8 cellular contexts compared by ENCODE assay signal in the genomic region with DNA sequence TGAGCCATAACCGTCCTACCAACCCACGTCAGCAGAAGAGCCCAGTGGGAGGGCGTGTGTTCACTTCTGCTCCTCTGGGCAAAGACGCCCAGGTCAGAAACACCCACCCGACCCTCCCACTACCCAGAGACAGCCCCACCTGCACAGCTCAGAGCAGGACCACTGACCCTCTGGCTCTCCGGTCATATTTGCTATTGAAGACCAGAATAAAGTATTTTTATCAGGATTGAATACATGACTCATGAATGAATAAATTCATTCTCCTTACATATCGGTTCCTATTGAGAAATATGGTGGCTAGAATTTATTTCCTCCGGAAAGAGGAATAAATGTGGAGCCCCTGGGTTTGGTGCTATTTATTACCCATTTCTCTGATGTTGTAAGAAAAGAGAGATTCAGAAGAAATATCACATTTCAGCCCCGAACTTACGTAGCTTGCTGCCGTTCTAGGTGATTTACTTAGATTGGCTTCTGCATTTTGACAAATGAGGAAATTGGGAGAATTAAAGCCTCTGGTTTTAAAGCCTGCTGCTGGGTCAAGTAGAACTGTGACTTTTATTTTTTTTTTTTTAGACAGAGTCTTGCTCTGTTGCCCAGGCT. TPM values are rescaled to one million over a fixed set of nuclear protein-coding genes. Genes with fewer than 3 reads are reported as not detected.
DNase-seq lines count a peak whose midpoint lies in the region; ATAC-seq, FAIRE-seq and TF ChIP-seq lines count a peak whose summit lies in the region.
"Had no signal": no experiment of that assay in that cellular context is flagged by ENCODE, and none has a peak within 500 bp of the region (broad histone marks: within the 10 kb centered on the region; RNA-seq: fewer than 3 reads in every experiment).

No MANE protein-coding gene starts in this region.

- ATAC-seq in K562 = no peak

- no peak overlapping the region for H3K4ac ChIP-seq in neuronal stem cell (ENCODE audit: low read length)

- H2BK15ac ChIP-seq in neuronal stem cell (ENCODE audit: low read length) = no peak overlapping the region

- H2BK12ac ChIP-seq in neuronal stem cell (ENCODE audit: low read length) = no peak overlapping the region

- 18% methylated on average over 7 of the region's 11 CpGs for WGBS in K562 (ENCODE audit: insufficient coverage, low coverage, missing lambda C conversion rate)
- WGBS in neuronal stem cell (ENCODE audit: extremely low coverage in 2 of 2, insufficient read length in 2 of 2, insufficient replicate concordance in 1 of 2), 2 donors = no CpG with 5 or more reads among the region's 11 CpGs

- no peak overlapping the region for H4K8ac ChIP-seq in neuronal stem cell (ENCODE audit: low read depth, low read length)

- H3K18ac ChIP-seq in neuronal stem cell (ENCODE audit: low read length) = no peak overlapping the region

- H3K9ac ChIP-seq in K562 (ENCODE audit: insufficient read depth in 1 of 2, low read depth in 2 of 2, low read length in 2 of 2) (peak overlapping the region in 1 of 2 experiments; percentile 81; a peak in 2 of 4 replicates), neuronal stem cell (ENCODE audit: low read depth, low read length, poor library complexity) (no peak overlapping the region)

- H3K4me1 ChIP-seq in DOHH2 (ENCODE audit: control insufficient read depth, low read length) (peaks cover 10% of the 10 kb centered on the region), K562 (replicated peaks in 1 of 2; ENCODE audit: control insufficient read depth in 2 of 2, insufficient read depth in 2 of 2, low read length in 2 of 2) (peaks cover 4 to 13% of the 10 kb centered on the region in 2 experiments; a peak in 3 of 5 replicates), neuronal stem cell (ENCODE audit: control insufficient read depth in 2 of 2, insufficient read depth in 1 of 2, low read depth in 1 of 2, low read length in 2 of 2) (peaks cover 4 to 6% of the 10 kb centered on the region in 2 donors)

- no peak for TF ChIP-seq RAD21 in K562 (CRISPR knock-in tag; conservative IDR thresholded peaks at IDR 0.05 in 1 of 2, IDR thresholded peaks at IDR 0.05 in 1 of 2)

- no peak overlapping the region for H3K4me3 ChIP-seq in DOHH2 (ENCODE audit: low read length)
- peak overlapping the region; percentile 46 for H3K4me3 ChIP-seq in MG63
- H3K4me3 ChIP-seq in K562 = no peak overlapping the region; the same call in 1 of the 2 replicates
- H3K4me3 ChIP-seq in neuronal stem cell (ENCODE audit: low read length in 2 of 2) = no peak overlapping the region

- H3K23ac ChIP-seq in neuronal stem cell (ENCODE audit: low read depth, low read length, poor library complexity) = peak overlapping the region; percentile 83

- H3K79me1 ChIP-seq in neuronal stem cell (ENCODE audit: low read depth, low read length) = no peaks in the 10 kb centered on the region

- intact Hi-C loops in K562 (cut with micrococcal nuclease) = loop anchor here (2.0 to 10.0 kb wide), 2 partner anchors 33 to 81 kb away; a partner anchor contains a TSS
- intact Hi-C loops in head of caudate nucleus (cut with DNase I) = no loop called here

- no peak for TF ChIP-seq POLR2A in K562 (conservative IDR thresholded peaks at IDR 0.05)

- H4K20me1 ChIP-seq in DOHH2 (ENCODE audit: control insufficient read depth, insufficient read depth, low read depth, low read length) = no peaks in the 10 kb centered on the region
- no peaks in the 10 kb centered on the region for H4K20me1 ChIP-seq in K562 (replicated peaks; ENCODE audit: control insufficient read depth, insufficient read depth, low read length)

- H2AFZ ChIP-seq in K562 (ENCODE audit: low read depth, low read length) (peak overlapping the region; percentile 20; the same call in 1 of the 2 replicates), neuronal stem cell (ENCODE audit: low read length) (peak overlapping the region; percentile 75)

- peaks cover 17% of the 10 kb centered on the region for H3K9me3 ChIP-seq in DOHH2 (ENCODE audit: control insufficient read depth, insufficient read depth, low read length)
- H3K9me3 ChIP-seq in MG63 = peaks cover 5% of the 10 kb centered on the region
- 0 out of 2 replicates have a peak, but pooled peaks cover 2% of the 10 kb centered on the region for H3K9me3 ChIP-seq in K562 (replicated peaks; ENCODE audit: control insufficient read depth, insufficient read depth, low read depth, low read length)
- H3K9me3 ChIP-seq in neuronal stem cell (replicated peaks in 1 of 2; ENCODE audit: control insufficient read depth in 2 of 2, insufficient read depth in 1 of 2, low read depth in 1 of 2, low read length in 2 of 2) = no peaks in the 10 kb centered on the region

- H2AK5ac ChIP-seq in neuronal stem cell (ENCODE audit: low read depth, low read length) = no peak overlapping the region

- H3F3A ChIP-seq in DOHH2 (ENCODE audit: control insufficient read depth, insufficient read depth) = no peaks in the 10 kb centered on the region

- no peak overlapping the region for H2BK120ac ChIP-seq in neuronal stem cell (ENCODE audit: low read depth, low read length)

- no peak overlapping the region for H3K14ac ChIP-seq in neuronal stem cell (ENCODE audit: low read length)

- BruUV-seq in K562 (replicated peaks; lab: Mats Ljungman, UMichigan) = no TSS peak

- H3K4me2 ChIP-seq in DOHH2 (ENCODE audit: low read length) = peak overlapping the region; percentile 81
- peak overlapping the region; percentile 85; the same call in 1 of the 2 replicates for H3K4me2 ChIP-seq in K562 (ENCODE audit: insufficient read depth, low read length)
- peak overlapping the region; percentile 76 for H3K4me2 ChIP-seq in neuronal stem cell (ENCODE audit: insufficient read depth, low read length, poor library complexity, severe bottlenecking)

- no peaks in the 10 kb centered on the region for H3K36me3 ChIP-seq in DOHH2 (ENCODE audit: control insufficient read depth, low read length)
- no peaks in the 10 kb centered on the region for H3K36me3 ChIP-seq in MG63
- H3K36me3 ChIP-seq in K562 (ENCODE audit: control insufficient read depth, insufficient read depth, low read length) = no peaks in the 10 kb centered on the region
- H3K36me3 ChIP-seq in neuronal stem cell (replicated peaks in 1 of 2; ENCODE audit: control insufficient read depth in 2 of 2, insufficient read depth in 2 of 2, low read length in 2 of 2) = no peaks in the 10 kb centered on the region

- H3K27me3 ChIP-seq in DOHH2 (ENCODE audit: control insufficient read depth, low read length) = peaks cover 15% of the 10 kb centered on the region
- no peaks in the 10 kb centered on the region for H3K27me3 ChIP-seq in MG63
- H3K27me3 ChIP-seq in K562 (ENCODE audit: control insufficient read depth in 2 of 2, insufficient read depth in 2 of 2, low read length in 2 of 2) = peaks cover 0 to 6% of the 10 kb centered on the region in 2 experiments; a peak in 1 of 5 replicates
- H3K27me3 ChIP-seq in neuronal stem cell (ENCODE audit: control insufficient read depth in 3 of 3, insufficient read depth in 3 of 3, low read depth in 1 of 3, low read length in 3 of 3) = peaks cover 0 to 7% (median 0%) of the 10 kb centered on the region in 3 experiments

- no peak for FAIRE-seq in K562 (lab: Jason Lieb, UNC)

- TF ChIP-seq EP300 in K562 (IDR thresholded peaks at IDR 0.05; ENCODE audit: low read length) = no peak

- TF ChIP-seq CTCF in DOHH2 (IDR thresholded peaks at IDR 0.05; ENCODE audit: low read depth, low read length, poor library complexity, severe bottlenecking) = no peak
- TF ChIP-seq CTCF in K562 (IDR thresholded peaks at IDR 0.05 in 2 of 3, conservative IDR thresholded peaks at IDR 0.05 in 1 of 3; ENCODE audit: insufficient read depth in 2 of 3, low read depth in 1 of 3, low read length in 3 of 3) = no peak

- no peak overlapping the region for H3K27ac ChIP-seq in DOHH2 (ENCODE audit: low read depth, low read length)
- H3K27ac ChIP-seq in K562 (ENCODE audit: extremely low read depth, low read depth, low read length) = no peak overlapping the region
- no peak overlapping the region for H3K27ac ChIP-seq in neuronal stem cell (replicated peaks; ENCODE audit: low read length)

- POLR2A ChIA-PET in K562 (lab: Yijun Ruan, JAX) = no interaction called here

- CTCF ChIA-PET in K562 (lab: Yijun Ruan, JAX; ENCODE audit: low intra/inter-chr PET ratio) = interaction anchor here (0.8 to 2.4 kb wide), 5 partner anchors 34 to 134 kb away, joined by 3 to 9 read pairs (median 4); no protein-coding TSS in a partner anchor

- H3K9me1 ChIP-seq in K562 (ENCODE audit: control insufficient read depth, insufficient read depth, low read length) = no peaks in the 10 kb centered on the region

- H3K9me2 ChIP-seq in DOHH2 (replicated peaks; ENCODE audit: control insufficient read depth, low read length) = no peaks in the 10 kb centered on the region

- no peak overlapping the region for H2BK5ac ChIP-seq in neuronal stem cell (ENCODE audit: low read length)

- H3K79me2 ChIP-seq in DOHH2 (ENCODE audit: control insufficient read depth, low read length) = no peaks in the 10 kb centered on the region
- H3K79me2 ChIP-seq in K562 (ENCODE audit: control insufficient read depth, insufficient read depth, low read length) = no peaks in the 10 kb centered on the region

- in situ Hi-C loops in K562 (cut with MboI) = no loop called here

- no peak for DNase-seq in MG63
- no peak for DNase-seq in K562 (ENCODE audit: extremely low read depth in 1 of 4, low spot score in 3 of 4)
- no peak for DNase-seq in neuronal stem cell (ENCODE audit: low spot score)
- DNase-seq in occipital lobe (lab: John Stamatoyannopoulos, UW) = no peak
- DNase-seq in head of caudate nucleus = no peak
- no peak for DNase-seq in NCI-H82 treated with DMSO at 0.1 percent for 48 hours (lab: John Stamatoyannopoulos, UW; ENCODE audit: unreplicated experiment)

- H4K91ac ChIP-seq in neuronal stem cell (ENCODE audit: low read depth, low read length, poor library complexity) = no peak overlapping the region

RNA-seq across cellular contexts. Expression of a gene that starts 36.4 kb away (rescaled TPM):
- 2.0 and 3.3 TPM in 2 replicates for total RNA-seq in MG63 (2014; rRNA removed; shearing (Covaris generic); ENCODE audit: low replicate concordance)
- 0.42 TPM in 1 of 2 replicates, not detected in the other for total RNA-seq in K562 (2011; cell fraction: chromatin; rRNA removed; ENCODE audit: low replicate concordance)
- 0.13 TPM in 1 of 2 replicates, not detected in the other for total RNA-seq in K562 (2011; cell fraction: nucleolus; rRNA removed)
- total RNA-seq in K562 (2011; cell fraction: nucleoplasm; rRNA removed) = 0.31 and 0.37 TPM in 2 replicates
- total RNA-seq in K562 (2014; rRNA removed) (0.09 and 0.20 TPM in 2 replicates), K562 (2014; rRNA removed; fragmentation: Illumina TruSeq; extraction: Trizol) (0.38 and 0.44 TPM in 2 replicates), K562 (2015; rRNA removed; fragmentation: Illumina TruSeq; extraction: Trizol) (0.25 and 0.30 TPM in 2 replicates), K562 (2021) (0.40 TPM in 2 replicates), occipital lobe (2.7 TPM)
- polyA plus RNA-seq in K562 (2011; rRNA removed) (0.04 and 0.12 TPM in 2 replicates), K562 (2014; fragmentation: Illumina TruSeq; extraction: Trizol) (0.46 and 0.65 TPM in 2 replicates), K562 (2014; fragmentation: Nextera tagmentation; extraction: Ambion mirVana) (under 1 TPM; 0.30 to 0.38 TPM), K562 (2014; rRNA removed) (0.15 and 0.27 TPM in 2 replicates)
- polyA plus RNA-seq in K562 (2011; cell fraction: cytosol; rRNA removed) = 0.04 TPM in 1 of 2 replicates, not detected in the other
- 0.08 TPM in 1 of 2 replicates, not detected in the other for polyA plus RNA-seq in K562 (2011; cell fraction: nucleus; rRNA removed)
- 0.68 and 6.5 TPM in 2 replicates for polyA plus RNA-seq in K562 (2012)
- polyA minus RNA-seq in K562 (2011; rRNA and poly(A)+ RNA removed) = not detected in 2 replicates
- not detected in 2 replicates for polyA minus RNA-seq in K562 (2011; cell fraction: cytosol; rRNA and poly(A)+ RNA removed)
- not detected in 2 replicates for polyA minus RNA-seq in K562 (2011; cell fraction: nucleus; rRNA and poly(A)+ RNA removed)
- polyA plus RNA-seq in neuronal stem cell (2013, experiment 1 of 2) = 0.20 TPM
- 0.37 TPM for polyA plus RNA-seq in neuronal stem cell (2013, experiment 2 of 2)
- total RNA-seq: epithelial cell of proximal tubule had no signal

RNA-seq across cellular contexts. Expression of a gene that starts 57.3 kb away (rescaled TPM):
- 25.4 and 51.1 TPM in 2 replicates for total RNA-seq in MG63 (2014; rRNA removed; shearing (Covaris generic); ENCODE audit: low replicate concordance)
- not detected in 2 replicates for total RNA-seq in K562 (2011; cell fraction: chromatin; rRNA removed; ENCODE audit: low replicate concordance)
- not detected in 2 replicates for total RNA-seq in K562 (2011; cell fraction: nucleolus; rRNA removed)
- total RNA-seq in K562 (2011; cell fraction: nucleoplasm; rRNA removed) = not detected in 2 replicates
- total RNA-seq in K562 (2014; rRNA removed) = not detected in 2 replicates
- not detected in 2 replicates for total RNA-seq in K562 (2014; rRNA removed; fragmentation: Illumina TruSeq; extraction: Trizol)
- total RNA-seq in K562 (2015; rRNA removed; fragmentation: Illumina TruSeq; extraction: Trizol) = 0.14 TPM in 1 of 2 replicates, not detected in the other
- total RNA-seq in K562 (2021) = not detected in 2 replicates
- not detected in 2 replicates for polyA plus RNA-seq in K562 (2011; rRNA removed)
- polyA plus RNA-seq in K562 (2011; cell fraction: cytosol; rRNA removed) = not detected in 2 replicates
- not detected in 2 replicates for polyA plus RNA-seq in K562 (2011; cell fraction: nucleus; rRNA removed)
- 0.07 TPM in 1 of 2 replicates, not detected in the other for polyA plus RNA-seq in K562 (2012)
- not detected in 2 replicates for polyA plus RNA-seq in K562 (2014; fragmentation: Illumina TruSeq; extraction: Trizol)
- not detected for polyA plus RNA-seq in K562 (2014; fragmentation: Nextera tagmentation; extraction: Ambion mirVana)
- not detected in 2 replicates for polyA plus RNA-seq in K562 (2014; rRNA removed)
- not detected in 2 replicates for polyA minus RNA-seq in K562 (2011; rRNA and poly(A)+ RNA removed)
- not detected in 2 replicates for polyA minus RNA-seq in K562 (2011; cell fraction: cytosol; rRNA and poly(A)+ RNA removed)
- polyA minus RNA-seq in K562 (2011; cell fraction: nucleus; rRNA and poly(A)+ RNA removed) = not detected in 2 replicates
- polyA plus RNA-seq in neuronal stem cell (2013, experiment 1 of 2) = not detected
- polyA plus RNA-seq in neuronal stem cell (2013, experiment 2 of 2) = not detected
- 0.16 TPM for total RNA-seq in occipital lobe

Comparison
In these comparisons a context has a peak if more than half of its experiments do, and no peak if none do; other contexts are left out.
1. RNA of a gene that starts 57.3 kb away (total RNA-seq): 25.4 to 51.1 TPM in MG63; 0.16 TPM in occipital lobe (single experiment) and 0.14 TPM in K562; every median in the first group is over 10 times any median in the second.
2. Peak in every context shown above with its lines, with median percentiles within 50 percentile points of each other: H3K4me2 ChIP-seq.